8 cellular contexts compared by ENCODE assay signal in genomic region chr5:1652873-1653707, GRCh38.
DNase-seq lines count a peak whose midpoint lies in the region; ATAC-seq and TF ChIP-seq lines count a peak whose summit lies in the region.

No MANE protein-coding gene starts in this region.

- in situ Hi-C loops in T47D (cut with HindIII; ENCODE audit: low pct_unique_long_range_greater_than_20kb, low sequenced_read_pairs): no loop called here

- no peak for TF ChIP-seq CTCF in GM12865 (IDR thresholded peaks at IDR 0.05; ENCODE audit: insufficient read depth, low read depth, low read length, missing control alignments)
- no peak for TF ChIP-seq CTCF in uterus (IDR thresholded peaks at IDR 0.05)

- H3K36me3 ChIP-seq in HUES6 (ENCODE audit: control insufficient read depth, insufficient read depth, low read length) (no peaks in the 10 kb centered on the region), uterus (no peaks in the 10 kb centered on the region)

- H3K9me3 ChIP-seq in HUES6 (ENCODE audit: control insufficient read depth, insufficient read depth, low read depth, low read length) (no peaks in the 10 kb centered on the region), uterus (no peaks in the 10 kb centered on the region)

- H3K4me3 ChIP-seq in GM12865 (ENCODE audit: low read depth, low read length): no peak overlapping the region
- H3K4me3 ChIP-seq in HUES6 (ENCODE audit: low read depth, low read length): peak overlapping the region; percentile 65
- no peak overlapping the region for H3K4me3 ChIP-seq in uterus

- intact Hi-C loops in uterus (cut with DNase I; ENCODE audit: low total_unique reads): no loop called here

- DNase-seq in GM12865 (ENCODE audit: low read depth) (peak; percentile 48), T47D (ENCODE audit: low read depth in 1 of 2, low spot score in 1 of 2) (peak; percentile 49 to 62), retina (peak; percentile 61), uterus (no peak), ureter (ENCODE audit: low spot score) (no peak)

- no peak for TF ChIP-seq POLR2A in uterus (IDR thresholded peaks at IDR 0.05)

- no peak overlapping the region for H3K9ac ChIP-seq in HUES6 (ENCODE audit: low read length)

- no peak overlapping the region for H3K27ac ChIP-seq in HUES6 (ENCODE audit: low read depth, low read length)
- no peak overlapping the region for H3K27ac ChIP-seq in uterus

- H3K27me3 ChIP-seq in HUES6 (ENCODE audit: control insufficient read depth, insufficient read depth, low read length) (peaks cover 53% of the 10 kb centered on the region), uterus (peaks cover 0 to 15% of the 10 kb centered on the region in 2 donors)

- peak; percentile 44 for ATAC-seq in GM21515 (IDR thresholded peaks at IDR 0.05; ENCODE audit: unreplicated experiment)
- ATAC-seq in HG02840 (IDR thresholded peaks at IDR 0.05; ENCODE audit: low FRiP score, unreplicated experiment): no peak

- H3K4me1 ChIP-seq in HUES6 (ENCODE audit: control insufficient read depth, insufficient read depth, low read length) (peaks cover 12% of the 10 kb centered on the region; the same call in 1 of the 2 replicates), uterus (no peaks in the 10 kb centered on the region)

Comparison
In these comparisons a context has a peak if more than half of its experiments do, and no peak if none do; other contexts are left out.
1. DNase-seq: peak in GM12865 (single experiment), T47D (2 of 2) and retina (single experiment); none in uterus (0 of 2) and ureter (single experiment).